ENCODE assay signal across 13 cellular contexts in genomic region chr2:182132605-182133004, GRCh38.
DNase-seq lines count a peak whose midpoint lies in the region; ATAC-seq and TF ChIP-seq lines count a peak whose summit lies in the region.
"Had no signal": no experiment of that assay in that cellular context is flagged by ENCODE, and none has a peak within 500 bp of the region (broad histone marks: within the 10 kb centered on the region; RNA-seq: fewer than 3 reads in every experiment).

No MANE protein-coding gene starts in this region.

- DNase-seq in COLO829 (ENCODE audit: low spot score) (peak; percentile 24), LHCN-M2 (ENCODE audit: low read depth) (peak; percentile 25), astrocyte of the spinal cord (ENCODE audit: low read depth, low spot score) (peak; percentile 33), A172 (ENCODE audit: low spot score) (no peak), T1000 (lab: John Stamatoyannopoulos, UW) (no peak)
- DNase-seq in activated CD4-positive, CD25-positive, alpha-beta regulatory T cell treated with anti-CD3 and anti-CD28 coated beads, Interleukin-2, amount 50 U/mL, for 72 hours, result no peak
- DNase-seq: activated B cell treated with CpG ODN at 0.5 μM for 24 hours, DMS153, NCI-H2171 treated with DMSO at 0.1 percent for 48 hours had no signal

- H3K36me3 ChIP-seq in liver (ENCODE audit: control insufficient read depth in 4 of 4, insufficient read depth in 3 of 4, low read depth in 1 of 4, low read length in 3 of 4), result no peaks in the 10 kb centered on the region
- H3K36me3 ChIP-seq: cardiac muscle cell had no signal

- H3K9me3 ChIP-seq in liver (ENCODE audit: control insufficient read depth in 4 of 4, low read length in 3 of 4), result no peaks in the 10 kb centered on the region

- no peak overlapping the region for H3K9ac ChIP-seq in liver (ENCODE audit: low read depth in 1 of 2, low read length in 2 of 2)

- H3K27me3 ChIP-seq in liver (ENCODE audit: control insufficient read depth in 4 of 4, insufficient read depth in 4 of 4, low read length in 3 of 4), result no peaks in the 10 kb centered on the region
- H3K27me3 ChIP-seq: cardiac muscle cell had no signal

- TF ChIP-seq CTCF in astrocyte of the spinal cord (IDR thresholded peaks at IDR 0.05; ENCODE audit: low read depth, low read length) (peak; percentile 37), liver (IDR thresholded peaks at IDR 0.05; ENCODE audit: low read depth, low read length, missing input control) (peak; percentile 15)

- H3K4me3 ChIP-seq in astrocyte of the spinal cord (ENCODE audit: low read depth, low read length) (no peak overlapping the region), liver (ENCODE audit: low read depth in 1 of 3, low read length in 3 of 3) (no peak overlapping the region)
- H3K4me3 ChIP-seq: cardiac muscle cell had no signal

- in situ Hi-C loops in astrocyte of the spinal cord (cut with HindIII; ENCODE audit: low sequenced_read_pairs), result no loop called here

- no peak for ATAC-seq in HG02588 (IDR thresholded peaks at IDR 0.05; ENCODE audit: unreplicated experiment)
- ATAC-seq: stimulated activated memory B cell treated with anti-CD40 and anti-IgM and Interleukin-4, amounts not matched to agents 10 μg/mL and 1 μg/mL and 100 μg/mL, for 72 hours had no signal

- TF ChIP-seq RAD21 in liver (IDR thresholded peaks at IDR 0.05), result peak; percentile 55 to 61

- no peak overlapping the region for H3K27ac ChIP-seq in liver (ENCODE audit: low read depth in 1 of 2, low read length in 2 of 2)
- H3K27ac ChIP-seq: cardiac muscle cell had no signal

- no peaks in the 10 kb centered on the region for H3K4me1 ChIP-seq in liver (ENCODE audit: control insufficient read depth in 4 of 4, insufficient read depth in 4 of 4, low read length in 3 of 4)

TF ChIP-seq in liver, 16 proteins besides CTCF, POLR2A, EP300 and RAD21:
- TF ChIP-seq JUND (IDR thresholded peaks at IDR 0.05) (no peak), YY1 (IDR thresholded peaks at IDR 0.05) (no peak), REST (IDR thresholded peaks at IDR 0.05) (no peak), HNF4A (conservative IDR thresholded peaks at IDR 0.05) (no peak), NR2F2 (IDR thresholded peaks at IDR 0.05) (no peak), RXRA (IDR thresholded peaks at IDR 0.05) (no peak), SP1 (IDR thresholded peaks at IDR 0.05) (no peak), MAX (IDR thresholded peaks at IDR 0.05) (no peak), ATF3 (IDR thresholded peaks at IDR 0.05) (no peak), ZBTB33 (IDR thresholded peaks at IDR 0.05) (no peak), GABPA (IDR thresholded peaks at IDR 0.05 in 1 of 2, conservative IDR thresholded peaks at IDR 0.05 in 1 of 2) (no peak), TAF1 (conservative IDR thresholded peaks at IDR 0.05) (no peak), FOXA1 (IDR thresholded peaks at IDR 0.05) (no peak)

Comparison
In these comparisons a context has a peak if more than half of its experiments do, and no peak if none do; other contexts are left out.
1. DNase-seq: peak in COLO829 (single experiment), LHCN-M2 (single experiment) and astrocyte of the spinal cord (single experiment); none in activated CD4-positive, CD25-positive, alpha-beta regulatory T cell treated with anti-CD3 and anti-CD28 coated beads, Interleukin-2, amount 50 U/mL, for 72 hours (single experiment), A172 (single experiment) and T1000 (single experiment).